14 cellular contexts compared by ENCODE assay signal in the genomic region with DNA sequence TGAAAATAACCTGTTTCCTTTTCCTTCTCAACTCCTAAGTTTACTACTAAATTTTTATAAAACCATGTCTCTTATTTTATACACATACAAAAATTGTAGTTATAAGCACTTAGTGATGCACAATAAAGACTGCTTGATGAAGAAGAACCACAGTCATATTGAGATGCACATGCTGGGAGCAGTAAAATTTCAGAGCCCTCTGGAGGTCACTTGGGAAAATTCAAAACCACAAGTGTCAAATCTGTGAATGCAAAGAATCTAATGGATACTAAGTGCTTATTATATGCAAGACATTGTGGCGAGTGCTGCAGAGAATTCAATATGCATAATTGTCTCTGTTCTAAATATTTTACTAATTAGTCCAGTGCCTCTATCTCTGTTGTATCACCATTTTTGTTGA.
A peak's percentile ranks its signal among the peaks of the same experiment; 100 is the strongest.
DNase-seq lines count a peak whose midpoint lies in the region; TF ChIP-seq lines count a peak whose summit lies in the region.
"Had no signal": no experiment of that assay in that cellular context is flagged by ENCODE, and none has a peak within 500 bp of the region (broad histone marks: within the 10 kb centered on the region; RNA-seq: fewer than 3 reads in every experiment).

No MANE protein-coding gene starts in this region.

- DNase-seq in NCI-H2107 treated with DMSO at 0.1 percent for 48 hours (lab: John Stamatoyannopoulos, UW; ENCODE audit: unreplicated experiment) (peak; percentile 3), NCI-H2107 (lab: John Stamatoyannopoulos, UW) (no peak), NAMALWA (ENCODE audit: low spot score) (peak; percentile 6), brain microvascular endothelial cell (peak; percentile 4), pons (ENCODE audit: low spot score) (peak; percentile 47), retina (no peak), MG63 (no peak), LoVo (ENCODE audit: low spot score) (no peak)
- DNase-seq: DMS153; effector memory CD8-positive, alpha-beta T cell; NCI-H226; psoas muscle; RPMI8226; stimulated activated CD4-positive, alpha-beta T cell treated with anti-CD3 and anti-CD28 coated beads, Interleukin-2, amount 100 ng/mL, for 24 hours had no signal

- no peaks in the 10 kb centered on the region for H3K9me3 ChIP-seq in MG63
- H3K9me3 ChIP-seq: psoas muscle had no signal

- no peak overlapping the region for H3K4me3 ChIP-seq in brain microvascular endothelial cell (ENCODE audit: low read depth, low read length)
- no peak overlapping the region for H3K4me3 ChIP-seq in MG63
- H3K4me3 ChIP-seq: psoas muscle had no signal

- TF ChIP-seq CTCF in brain microvascular endothelial cell (IDR thresholded peaks at IDR 0.05; ENCODE audit: low read depth, low read length, missing control alignments), result peak; percentile 40

- H3K27me3 ChIP-seq in brain microvascular endothelial cell (replicated peaks) (no peaks in the 10 kb centered on the region), MG63 (no peaks in the 10 kb centered on the region)

- no peak overlapping the region for H3K27ac ChIP-seq in brain microvascular endothelial cell
- H3K27ac ChIP-seq: psoas muscle had no signal

- in situ Hi-C loops in brain microvascular endothelial cell (cut with HindIII; ENCODE audit: low pct_ligation_motif_present, low sequenced_read_pairs), result no loop called here

- H3K36me3 ChIP-seq in brain microvascular endothelial cell (replicated peaks), result no peaks in the 10 kb centered on the region
- no peaks in the 10 kb centered on the region for H3K36me3 ChIP-seq in MG63

Comparison
In these comparisons a context has a peak if more than half of its experiments do, and no peak if none do; other contexts are left out.
1. DNase-seq: peak in NCI-H2107 treated with DMSO at 0.1 percent for 48 hours (single experiment), NAMALWA (single experiment), brain microvascular endothelial cell (single experiment) and pons (single experiment); none in NCI-H2107 (single experiment), retina (single experiment), MG63 (single experiment) and LoVo (single experiment).